In the genomic region with DNA sequence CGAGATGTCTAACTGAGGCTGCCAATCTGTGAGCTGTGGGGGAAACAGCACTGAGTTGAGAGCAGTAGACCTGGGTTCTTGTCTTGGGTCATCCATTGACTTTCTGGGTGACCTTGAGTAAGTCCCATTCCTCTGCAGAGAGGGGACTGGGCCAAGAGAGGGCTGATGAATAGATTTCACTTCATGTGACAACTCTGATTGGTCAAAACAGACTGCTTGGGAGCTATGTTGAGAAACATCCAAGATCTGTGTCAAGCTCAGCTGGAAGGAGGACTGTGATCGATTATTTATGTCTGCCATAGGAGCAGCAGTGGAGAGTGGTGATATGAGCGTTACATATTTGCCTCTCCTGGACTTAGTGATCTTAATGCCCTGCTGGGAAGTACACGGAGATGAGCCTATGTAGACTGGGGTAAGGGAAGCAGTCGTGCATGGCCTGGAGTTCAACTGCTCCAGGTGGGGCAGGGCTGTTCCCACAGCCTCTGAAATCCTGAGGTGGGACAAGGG, we compare ENCODE assay signal across 15 cellular contexts. TPM values are rescaled to one million over a fixed set of nuclear protein-coding genes. Genes with fewer than 3 reads are reported as not detected.
DNase-seq lines count a peak whose midpoint lies in the region; ATAC-seq and TF ChIP-seq lines count a peak whose summit lies in the region.
"Had no signal": no experiment of that assay in that cellular context is flagged by ENCODE, and none has a peak within 500 bp of the region (broad histone marks: within the 10 kb centered on the region; RNA-seq: fewer than 3 reads in every experiment).

No MANE protein-coding gene starts in this region.

- H3K27me3 Mint-ChIP-seq in CD14-positive monocyte (ENCODE audit: low read depth in 3 of 3), result peaks cover 5 to 8% (median 6%) of the 10 kb centered on the region in 3 donors

- TF ChIP-seq CTCF in CD14-positive monocyte (IDR thresholded peaks at IDR 0.05) (no peak), WERI-Rb-1 (IDR thresholded peaks at IDR 0.05; ENCODE audit: low read depth, low read length) (no peak), coronary artery (IDR thresholded peaks at IDR 0.05) (no peak)

- peaks cover 0 to 6% (median 0%) of the 10 kb centered on the region in 7 donors for H3K9me3 Mint-ChIP-seq in CD14-positive monocyte

- H3K36me3 ChIP-seq in WERI-Rb-1, result no peaks in the 10 kb centered on the region
- H3K36me3 ChIP-seq: BLaER1 treated with 17β-estradiol and CSF1 and Interleukin-3, amounts not matched to agents 10 nM and 100 nM had no signal

- no peaks in the 10 kb centered on the region for H3K36me3 Mint-ChIP-seq in CD14-positive monocyte

- H3K4me3 ChIP-seq in WERI-Rb-1 (ENCODE audit: low read depth, low read length), result no peak overlapping the region
- H3K4me3 ChIP-seq in coronary artery, result no peak overlapping the region
- H3K4me3 ChIP-seq: BLaER1 treated with 17β-estradiol and CSF1 and Interleukin-3, amounts not matched to agents 10 nM and 100 nM had no signal

- H3K27me3 ChIP-seq in WERI-Rb-1 (ENCODE audit: insufficient read depth, low read depth, severe bottlenecking), result no peaks in the 10 kb centered on the region
- H3K27me3 ChIP-seq: BLaER1 treated with 17β-estradiol and CSF1 and Interleukin-3, amounts not matched to agents 10 nM and 100 nM had no signal

- no peak overlapping the region for H3K27ac ChIP-seq in WERI-Rb-1
- no peak overlapping the region for H3K27ac ChIP-seq in coronary artery
- H3K27ac ChIP-seq: BLaER1 treated with 17β-estradiol and CSF1 and Interleukin-3, amounts not matched to agents 10 nM and 100 nM had no signal

- DNase-seq in CD14-positive monocyte (ENCODE audit: low spot score) (peak; percentile 10), WERI-Rb-1 (peak; percentile 2), coronary artery (ENCODE audit: low spot score) (peak; percentile 41), sciatic nerve (ENCODE audit: low spot score) (peak; percentile 4), EL (no peak), NCI-H1092 treated with DMSO at 0.1 percent for 48 hours (lab: John Stamatoyannopoulos, UW) (no peak), NAMALWA (ENCODE audit: low spot score) (no peak)
- DNase-seq: ACHN; CD4-positive, alpha-beta T cell; DMS153; GF-D8 had no signal

- ATAC-seq in sciatic nerve (no peak), HG02852 (IDR thresholded peaks at IDR 0.05; ENCODE audit: unreplicated experiment) (no peak)
- ATAC-seq: HCT116 had no signal

- no peaks in the 10 kb centered on the region for H3K4me1 Mint-ChIP-seq in CD14-positive monocyte

- peaks cover 6% of the 10 kb centered on the region for H3K9me3 ChIP-seq in WERI-Rb-1 (ENCODE audit: severe bottlenecking)

- no peak overlapping the region for H3K4me3 Mint-ChIP-seq in CD14-positive monocyte
- H3K4me3 Mint-ChIP-seq: CD4-positive, alpha-beta T cell had no signal

- intact Hi-C loops in CD14-positive monocyte (cut with micrococcal nuclease), result no loop called here
- intact Hi-C loops in sciatic nerve (cut with DNase I), result no loop called here

- H3K27ac Mint-ChIP-seq in CD14-positive monocyte, result peak overlapping the region in 1 of 7 donors; percentile 29
- H3K27ac Mint-ChIP-seq: CD4-positive, alpha-beta T cell had no signal

RNA-seq across cellular contexts. Expression of a gene that starts 47.7 kb away (rescaled TPM):
- polyA plus RNA-seq in CD14-positive monocyte, result not detected
- not detected for total RNA-seq in sciatic nerve
- total RNA-seq: A172; CD4-positive, alpha-beta T cell had no signal

RNA-seq across cellular contexts. Expression of a gene that starts 50.5 kb away (rescaled TPM):
- not detected for polyA plus RNA-seq in CD14-positive monocyte
- total RNA-seq in sciatic nerve, result not detected
- total RNA-seq: A172; CD4-positive, alpha-beta T cell had no signal

Comparison
In these comparisons a context has a peak if more than half of its experiments do, and no peak if none do; other contexts are left out.
1. DNase-seq: peak in CD14-positive monocyte (single experiment), WERI-Rb-1 (single experiment), coronary artery (single experiment) and sciatic nerve (single experiment); none in EL (single experiment), NCI-H1092 treated with DMSO at 0.1 percent for 48 hours (single experiment) and NAMALWA (single experiment).